Comparison of ENCODE assay signal across 1 cellular context in the genomic region with DNA sequence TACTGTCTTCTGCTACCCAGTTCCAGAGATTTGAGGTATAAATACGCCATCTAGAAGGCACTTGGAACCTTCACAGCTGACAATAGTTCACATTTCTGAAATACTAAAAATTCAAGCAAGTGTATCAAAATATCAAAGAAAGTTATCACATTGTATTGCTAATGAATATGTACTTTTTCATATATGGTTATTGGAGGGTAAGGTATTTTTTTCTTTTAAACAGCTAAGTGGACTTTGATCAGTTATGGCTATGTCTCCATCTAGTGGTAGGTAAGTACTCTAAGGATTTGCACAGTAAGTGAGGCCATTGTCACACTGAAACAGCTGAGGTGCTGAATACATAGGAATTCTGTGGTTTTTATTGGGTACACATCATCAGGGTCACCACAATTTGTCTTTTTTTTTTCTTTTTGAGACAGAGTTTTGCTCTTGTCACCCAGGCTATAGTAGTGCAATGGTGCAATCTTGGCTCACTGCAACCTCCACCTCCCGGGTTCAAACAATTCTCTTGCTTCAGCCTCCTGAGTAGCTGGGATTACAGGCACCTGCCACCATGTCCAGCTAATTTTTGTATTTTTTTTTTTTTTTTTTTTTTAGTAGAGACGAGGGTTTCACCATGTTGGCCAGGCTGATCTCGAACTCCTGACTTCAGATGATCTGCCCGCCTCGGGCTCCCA.
TF ChIP-seq lines count a peak whose summit lies in the region.

No MANE protein-coding gene starts in this region.

TF ChIP-seq in GM12878, 131 proteins besides CTCF, POLR2A, EP300 and RAD21 (continued from another document):
- peak; percentile 93 for TF ChIP-seq SMC3 (IDR thresholded peaks at IDR 0.05; ENCODE audit: borderline replicate concordance, low read length)
- TF ChIP-seq CREM (IDR thresholded peaks at IDR 0.05; ENCODE audit: low read depth): no peak
- no peak for TF ChIP-seq ZNF207 (IDR thresholded peaks at IDR 0.05; ENCODE audit: borderline replicate concordance)
- TF ChIP-seq, protein P1, sequence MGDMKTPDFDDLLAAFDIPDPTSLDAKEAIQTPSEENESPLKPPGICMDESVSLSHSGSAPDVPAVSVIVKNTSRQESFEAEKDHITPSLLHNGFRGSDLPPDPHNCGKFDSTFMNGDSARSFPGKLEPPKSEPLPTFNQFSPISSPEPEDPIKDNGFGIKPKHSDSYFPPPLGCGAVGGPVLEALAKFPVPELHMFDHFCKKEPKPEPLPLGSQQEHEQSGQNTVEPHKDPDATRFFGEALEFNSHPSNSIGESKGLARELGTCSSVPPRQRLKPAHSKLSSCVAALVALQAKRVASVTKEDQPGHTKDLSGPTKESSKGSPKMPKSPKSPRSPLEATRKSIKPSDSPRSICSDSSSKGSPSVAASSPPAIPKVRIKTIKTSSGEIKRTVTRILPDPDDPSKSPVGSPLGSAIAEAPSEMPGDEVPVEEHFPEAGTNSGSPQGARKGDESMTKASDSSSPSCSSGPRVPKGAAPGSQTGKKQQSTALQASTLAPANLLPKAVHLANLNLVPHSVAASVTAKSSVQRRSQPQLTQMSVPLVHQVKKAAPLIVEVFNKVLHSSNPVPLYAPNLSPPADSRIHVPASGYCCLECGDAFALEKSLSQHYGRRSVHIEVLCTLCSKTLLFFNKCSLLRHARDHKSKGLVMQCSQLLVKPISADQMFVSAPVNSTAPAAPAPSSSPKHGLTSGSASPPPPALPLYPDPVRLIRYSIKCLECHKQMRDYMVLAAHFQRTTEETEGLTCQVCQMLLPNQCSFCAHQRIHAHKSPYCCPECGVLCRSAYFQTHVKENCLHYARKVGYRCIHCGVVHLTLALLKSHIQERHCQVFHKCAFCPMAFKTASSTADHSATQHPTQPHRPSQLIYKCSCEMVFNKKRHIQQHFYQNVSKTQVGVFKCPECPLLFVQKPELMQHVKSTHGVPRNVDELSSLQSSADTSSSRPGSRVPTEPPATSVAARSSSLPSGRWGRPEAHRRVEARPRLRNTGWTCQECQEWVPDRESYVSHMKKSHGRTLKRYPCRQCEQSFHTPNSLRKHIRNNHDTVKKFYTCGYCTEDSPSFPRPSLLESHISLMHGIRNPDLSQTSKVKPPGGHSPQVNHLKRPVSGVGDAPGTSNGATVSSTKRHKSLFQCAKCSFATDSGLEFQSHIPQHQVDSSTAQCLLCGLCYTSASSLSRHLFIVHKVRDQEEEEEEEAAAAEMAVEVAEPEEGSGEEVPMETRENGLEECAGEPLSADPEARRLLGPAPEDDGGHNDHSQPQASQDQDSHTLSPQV (IDR thresholded peaks at IDR 0.05): 0 out of 2 replicates have a peak, but pooled peaks have one; percentile 59
- no peak for TF ChIP-seq CHD2 (IDR thresholded peaks at IDR 0.05; ENCODE audit: borderline replicate concordance, low read depth, low read length)
- TF ChIP-seq IKZF2 (IDR thresholded peaks at IDR 0.05): 0 out of 4 replicates have a peak, but pooled peaks have one; percentile 18 to 21
- TF ChIP-seq ZNF384 (IDR thresholded peaks at IDR 0.05; ENCODE audit: borderline replicate concordance, low read depth, low read length): peak; percentile 79; the same call in 1 of the 2 replicates
- no peak for TF ChIP-seq MYB (IDR thresholded peaks at IDR 0.05; ENCODE audit: borderline replicate concordance, low read depth, low read length)
- TF ChIP-seq BHLHE40 (IDR thresholded peaks at IDR 0.05; ENCODE audit: borderline replicate concordance in 1 of 2, low read depth in 2 of 2, low read length in 1 of 2): 0 out of 4 replicates have a peak, but pooled peaks of 1 of the 2 experiments have one; percentile 28
- TF ChIP-seq SREBF2 (IDR thresholded peaks at IDR 0.05; ENCODE audit: low read length): no peak
TF ChIP-seq in GM12878: peak in this region for 8.
